ENCODE assay signal across 35 cellular contexts in genomic region chr17:39304188-39304587, GRCh38.
DNase-seq lines count a peak whose midpoint lies in the region; ATAC-seq, FAIRE-seq and TF ChIP-seq lines count a peak whose summit lies in the region.
"Had no signal": no experiment of that assay in that cellular context is flagged by ENCODE, and none has a peak within 500 bp of the region (broad histone marks: within the 10 kb centered on the region; RNA-seq: fewer than 3 reads in every experiment).

No MANE protein-coding gene starts in this region.

- POLR2A ChIA-PET in HepG2 (lab: Yijun Ruan, JAX): interaction anchor here (0.5 kb wide), 1 partner anchor 44 kb away, joined by 3 read pairs; no protein-coding TSS in a partner anchor

- no peak overlapping the region for H2BK5ac ChIP-seq in neuronal stem cell (ENCODE audit: low read length)

- H3K9me3 Mint-ChIP-seq in stimulated activated effector memory CD8-positive, alpha-beta T cell treated with anti-CD3 and anti-CD28 coated beads, Interleukin-12 subunit alpha, Interleukin-12 subunit beta, amount 100 ng/mL, for 72 hours: no peaks in the 10 kb centered on the region
- H3K9me3 Mint-ChIP-seq: CD4-positive, alpha-beta memory T cell; CD4-positive, alpha-beta T cell; CD4-positive, CD25-positive, alpha-beta regulatory T cell; CD8-positive, alpha-beta memory T cell; CD8-positive, alpha-beta T cell had no signal

- peak overlapping the region; percentile 19 for H4K8ac ChIP-seq in neuronal stem cell (ENCODE audit: low read depth, low read length)

- H2BK12ac ChIP-seq in neuronal stem cell (ENCODE audit: low read length): no peak overlapping the region

- peaks cover 43% of the 10 kb centered on the region for H3K36me3 Mint-ChIP-seq in stimulated activated effector memory CD8-positive, alpha-beta T cell treated with anti-CD3 and anti-CD28 coated beads, Interleukin-12 subunit alpha, Interleukin-12 subunit beta, amount 100 ng/mL, for 72 hours

- no peak for DNase-seq in HepG2 (ENCODE audit: low spot score)
- no peak for DNase-seq in right lobe of liver
- no peak for DNase-seq in neuronal stem cell (ENCODE audit: low spot score)
- peak; percentile 76 for DNase-seq in testis
- no peak for DNase-seq in stimulated activated effector memory CD8-positive, alpha-beta T cell treated with anti-CD3 and anti-CD28 coated beads, Interleukin-12 subunit alpha, Interleukin-12 subunit beta, amount 100 ng/mL, for 72 hours (ENCODE audit: low spot score in 2 of 2)
- DNase-seq in AG08396 (ENCODE audit: low spot score): no peak
- DNase-seq: 8988T; ACHN; AML-193; BE2C; C1 segment of cervical spinal cord; Caco-2; Calu3; CD4-positive, alpha-beta memory T cell; CD4-positive, alpha-beta T cell; CD4-positive, CD25-positive, alpha-beta regulatory T cell; CD8-positive, alpha-beta memory T cell; CD8-positive, alpha-beta T cell; COR-L47; DMS 273 treated with DMSO at 0.1 percent for 48 hours; DMS153; DMS53; DMS79; DMS79 treated with DMSO at 0.1 percent for 48 hours; DND-41; EL had no signal

- peaks cover 6 to 10% of the 10 kb centered on the region in 2 experiments; a peak in 3 of 5 replicates for H3K36me3 ChIP-seq in HepG2 (replicated peaks in 1 of 2; ENCODE audit: control insufficient read depth in 1 of 2, insufficient read depth in 2 of 2, low read length in 2 of 2)
- H3K36me3 ChIP-seq in right lobe of liver: no peaks in the 10 kb centered on the region
- H3K36me3 ChIP-seq in neuronal stem cell (replicated peaks in 1 of 2; ENCODE audit: control insufficient read depth in 2 of 2, insufficient read depth in 2 of 2, low read length in 2 of 2): peaks cover 0 to 35% of the 10 kb centered on the region in 2 donors
- no peaks in the 10 kb centered on the region for H3K36me3 ChIP-seq in testis (ENCODE audit: low read depth, missing control alignments)
- H3K36me3 ChIP-seq: BE2C had no signal

- no peak overlapping the region for H3K14ac ChIP-seq in neuronal stem cell (ENCODE audit: low read length)

- H3K9me3 ChIP-seq in HepG2 (ENCODE audit: low read length) (no peaks in the 10 kb centered on the region), right lobe of liver (no peaks in the 10 kb centered on the region), neuronal stem cell (replicated peaks in 1 of 2; ENCODE audit: control insufficient read depth in 2 of 2, insufficient read depth in 1 of 2, low read depth in 1 of 2, low read length in 2 of 2) (no peaks in the 10 kb centered on the region), testis (no peaks in the 10 kb centered on the region)
- H3K9me3 ChIP-seq: A549; BE2C; BLaER1; BLaER1 treated with 17β-estradiol and CSF1 and Interleukin-3, amounts not matched to agents 10 nM and 100 nM; Caco-2 had no signal

- H3K27ac Mint-ChIP-seq in stimulated activated effector memory CD8-positive, alpha-beta T cell treated with anti-CD3 and anti-CD28 coated beads, Interleukin-12 subunit alpha, Interleukin-12 subunit beta, amount 100 ng/mL, for 72 hours: no peak overlapping the region
- H3K27ac Mint-ChIP-seq: B cell; CD4-positive, alpha-beta memory T cell; CD4-positive, alpha-beta T cell; CD8-positive, alpha-beta T cell had no signal

- H4K20me1 ChIP-seq in HepG2 (ENCODE audit: insufficient read depth, low read length): 0 out of 2 replicates have a peak, but pooled peaks cover 4% of the 10 kb centered on the region

- in situ Hi-C loops in HepG2 (cut with HindIII; ENCODE audit: extremely low pct_ligation_motif_present, low pct_unique_long_range_greater_than_20kb): no loop called here

- H3K18ac ChIP-seq in neuronal stem cell (ENCODE audit: low read length): no peak overlapping the region

- H2AFZ ChIP-seq in HepG2 (ENCODE audit: low read length): no peak overlapping the region
- no peak overlapping the region for H2AFZ ChIP-seq in neuronal stem cell (ENCODE audit: low read length)

- H3K4me1 ChIP-seq in HepG2 (ENCODE audit: insufficient read depth, low read length): peaks cover 12% of the 10 kb centered on the region
- no peaks in the 10 kb centered on the region for H3K4me1 ChIP-seq in right lobe of liver
- no peaks in the 10 kb centered on the region for H3K4me1 ChIP-seq in neuronal stem cell (ENCODE audit: control insufficient read depth in 2 of 2, insufficient read depth in 1 of 2, low read depth in 1 of 2, low read length in 2 of 2)
- no peaks in the 10 kb centered on the region for H3K4me1 ChIP-seq in testis
- H3K4me1 ChIP-seq: A549, BE2C, Caco-2 had no signal

- ATAC-seq in HepG2 (peak; percentile 59), right lobe of liver (no peak)
- ATAC-seq in stimulated activated effector memory CD8-positive, alpha-beta T cell treated with anti-CD3 and anti-CD28 coated beads, Interleukin-12 subunit alpha, Interleukin-12 subunit beta, amount 100 ng/mL, for 72 hours: no peak
- ATAC-seq: A549; CD8-positive, alpha-beta T cell had no signal

- CTCF ChIA-PET in HepG2 (lab: Yijun Ruan, JAX; ENCODE audit: low intra/inter-chr PET ratio, low total read pairs): no interaction called here

- H2BK120ac ChIP-seq in neuronal stem cell (ENCODE audit: low read depth, low read length): no peak overlapping the region

- peak; percentile 39 for FAIRE-seq in HepG2 (lab: Jason Lieb, UNC)
- FAIRE-seq: A204.1, A549, D721Med had no signal

- no peak overlapping the region for H4K91ac ChIP-seq in neuronal stem cell (ENCODE audit: low read depth, low read length, poor library complexity)

- no peaks in the 10 kb centered on the region for H3K79me2 ChIP-seq in HepG2 (ENCODE audit: insufficient read depth, low read length)

- H3K9ac ChIP-seq in HepG2 (ENCODE audit: insufficient read depth, low read depth, low read length) (no peak overlapping the region), neuronal stem cell (ENCODE audit: low read depth, low read length, poor library complexity) (no peak overlapping the region)
- H3K9ac ChIP-seq: BLaER1; BLaER1 treated with 17β-estradiol and CSF1 and Interleukin-3, amounts not matched to agents 10 nM and 100 nM had no signal

- TF ChIP-seq CTCF in HepG2 (CRISPR knock-in tag; IDR thresholded peaks at IDR 0.05): no peak
- TF ChIP-seq CTCF in right lobe of liver (IDR thresholded peaks at IDR 0.05): no peak
- no peak for TF ChIP-seq CTCF in testis (IDR thresholded peaks at IDR 0.05)

- no TSS peak for BruUV-seq in HepG2 (replicated peaks; lab: Mats Ljungman, UMichigan)

- H3K4me3 ChIP-seq in HepG2 (replicated peaks in 1 of 3; ENCODE audit: insufficient read depth in 1 of 3, low read depth in 2 of 3, low read length in 3 of 3) (no peak overlapping the region), right lobe of liver (no peak overlapping the region), neuronal stem cell (ENCODE audit: low read length in 2 of 2) (no peak overlapping the region), testis (no peak overlapping the region)
- H3K4me3 ChIP-seq: A549; BLaER1; BLaER1 treated with 17β-estradiol and CSF1 and Interleukin-3, amounts not matched to agents 10 nM and 100 nM had no signal

- no peak overlapping the region for H3K27ac ChIP-seq in HepG2 (ENCODE audit: extremely low read length, insufficient read depth, low read length)
- no peak overlapping the region for H3K27ac ChIP-seq in right lobe of liver
- H3K27ac ChIP-seq in neuronal stem cell (replicated peaks; ENCODE audit: low read length): no peak overlapping the region
- peak overlapping the region; percentile 36 to 55 for H3K27ac ChIP-seq in testis
- H3K27ac ChIP-seq: 22Rv1; A549; BLaER1; BLaER1 treated with 17β-estradiol and CSF1 and Interleukin-3, amounts not matched to agents 10 nM and 100 nM; C4-2B had no signal

- no peaks in the 10 kb centered on the region for H3K27me3 ChIP-seq in HepG2 (ENCODE audit: control insufficient read depth in 1 of 2, insufficient read depth in 2 of 2, low read length in 2 of 2)
- no peaks in the 10 kb centered on the region for H3K27me3 ChIP-seq in right lobe of liver
- no peaks in the 10 kb centered on the region for H3K27me3 ChIP-seq in neuronal stem cell (ENCODE audit: control insufficient read depth in 3 of 3, insufficient read depth in 3 of 3, low read depth in 1 of 3, low read length in 3 of 3)
- H3K27me3 ChIP-seq in testis: no peaks in the 10 kb centered on the region
- H3K27me3 ChIP-seq: BE2C; BLaER1; BLaER1 treated with 17β-estradiol and CSF1 and Interleukin-3, amounts not matched to agents 10 nM and 100 nM had no signal

- no peak overlapping the region for H3K4ac ChIP-seq in neuronal stem cell (ENCODE audit: low read length)

- no peak overlapping the region for H3K4me3 Mint-ChIP-seq in stimulated activated effector memory CD8-positive, alpha-beta T cell treated with anti-CD3 and anti-CD28 coated beads, Interleukin-12 subunit alpha, Interleukin-12 subunit beta, amount 100 ng/mL, for 72 hours
- H3K4me3 Mint-ChIP-seq: B cell; CD14-positive monocyte; CD4-positive, alpha-beta memory T cell; CD4-positive, alpha-beta T cell; CD4-positive, CD25-positive, alpha-beta regulatory T cell; CD8-positive, alpha-beta memory T cell; CD8-positive, alpha-beta T cell had no signal

- TF ChIP-seq POLR2A in HepG2 (IDR thresholded peaks at IDR 0.05; ENCODE audit: insufficient read depth in 1 of 2, low read depth in 2 of 2, low read length in 2 of 2) (no peak), right lobe of liver (IDR thresholded peaks at IDR 0.05) (no peak), testis (IDR thresholded peaks at IDR 0.05) (no peak)

- no peak overlapping the region for H3K4me2 ChIP-seq in HepG2 (ENCODE audit: low read depth, low read length)
- H3K4me2 ChIP-seq in neuronal stem cell (ENCODE audit: insufficient read depth, low read length, poor library complexity, severe bottlenecking): no peak overlapping the region
- H3K4me2 ChIP-seq: A549; BLaER1; BLaER1 treated with 17β-estradiol and CSF1 and Interleukin-3, amounts not matched to agents 10 nM and 100 nM had no signal

- TF ChIP-seq EP300 in HepG2 (IDR thresholded peaks at IDR 0.05; ENCODE audit: low read depth in 2 of 2, low read length in 2 of 2) (no peak), HepG2 (CRISPR knock-in tag; IDR thresholded peaks at IDR 0.05; ENCODE audit: borderline replicate concordance) (no peak)

- H2BK15ac ChIP-seq in neuronal stem cell (ENCODE audit: low read length): no peak overlapping the region

- WGBS in HepG2 (ENCODE audit: low lambda C conversion rate): 63% methylated on average over 1 of the region's 1 CpG
- 91% methylated on average over 1 of the region's 1 CpG for WGBS in right lobe of liver (ENCODE audit: insufficient coverage, low coverage, low lambda C conversion rate, missing lambda C conversion rate)
- WGBS in neuronal stem cell (ENCODE audit: extremely low coverage in 2 of 2, insufficient read length in 2 of 2, insufficient replicate concordance in 1 of 2), 2 donors: no CpG with 5 or more reads among the region's 1 CpG
- WGBS in testis, 2 donors: 64 to 88% methylated on average over 1 of the region's 1 CpG

- intact Hi-C loops in HepG2 (cut with micrococcal nuclease; ENCODE audit: unreplicated experiment) (no loop called here), right lobe of liver (cut with DNase I) (no loop called here), testis (cut with DNase I; ENCODE audit: low total_unique reads) (no loop called here)

- H3K4me1 Mint-ChIP-seq in stimulated activated effector memory CD8-positive, alpha-beta T cell treated with anti-CD3 and anti-CD28 coated beads, Interleukin-12 subunit alpha, Interleukin-12 subunit beta, amount 100 ng/mL, for 72 hours: no peaks in the 10 kb centered on the region
- H3K4me1 Mint-ChIP-seq: CD4-positive, alpha-beta memory T cell; CD8-positive, alpha-beta memory T cell had no signal

- no peak overlapping the region for H2AK5ac ChIP-seq in neuronal stem cell (ENCODE audit: low read depth, low read length)

- TF ChIP-seq RAD21 in HepG2 (CRISPR knock-in tag; IDR thresholded peaks at IDR 0.05): no peak

- no peak overlapping the region for H3K23ac ChIP-seq in neuronal stem cell (ENCODE audit: low read depth, low read length, poor library complexity)

- H3K79me1 ChIP-seq in neuronal stem cell (ENCODE audit: low read depth, low read length): no peaks in the 10 kb centered on the region

Comparison
In these comparisons a context has a peak if more than half of its experiments do, and no peak if none do; other contexts are left out.
1. H3K27ac ChIP-seq: peak in testis (2 of 2); none in HepG2 (single experiment), right lobe of liver (0 of 3) and neuronal stem cell (single experiment).